In the genomic region with DNA sequence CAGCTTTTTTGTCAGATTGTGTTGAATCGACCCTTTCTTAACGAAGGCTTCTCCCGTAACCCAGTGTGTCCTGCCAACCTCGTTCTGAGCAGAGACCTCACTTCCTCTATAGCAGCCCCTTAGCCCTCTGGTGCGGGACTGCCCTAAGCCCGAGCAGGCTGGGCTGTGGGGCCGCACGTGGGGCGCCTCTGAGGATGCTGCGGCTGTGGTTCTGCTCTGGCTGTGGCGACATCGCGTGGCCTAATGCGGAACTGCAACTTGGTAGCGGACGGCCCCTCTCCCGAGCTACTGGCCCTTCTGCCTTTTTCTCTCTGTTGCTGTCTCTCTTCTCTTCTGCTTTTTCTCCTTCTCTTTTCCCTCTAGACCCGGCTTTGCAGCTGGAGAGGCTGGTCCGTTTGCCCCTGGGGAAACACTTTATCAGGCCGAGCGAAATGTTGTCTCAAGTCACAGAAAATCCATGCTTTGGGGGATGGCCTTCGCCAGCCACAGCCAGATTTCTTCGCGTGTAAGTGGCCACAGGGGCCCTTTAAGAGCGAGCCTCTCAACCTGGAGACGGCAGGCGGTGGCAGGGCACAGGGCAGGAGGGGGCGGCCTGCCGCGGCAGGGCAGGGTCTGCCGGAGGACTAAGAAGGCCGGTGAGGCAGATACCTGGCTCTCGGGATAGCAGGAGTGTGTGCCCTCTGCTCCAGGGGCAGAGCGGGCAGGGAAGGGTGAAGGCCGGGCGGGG, we compare ENCODE assay signal across 8 cellular contexts. TPM values are rescaled to one million over a fixed set of nuclear protein-coding genes. Genes with fewer than 3 reads are reported as not detected.
DNase-seq lines count a peak whose midpoint lies in the region; ATAC-seq, FAIRE-seq and TF ChIP-seq lines count a peak whose summit lies in the region.

No MANE protein-coding gene starts in this region.

- H3K4me3 ChIP-seq in adipocyte (ENCODE audit: low read length): peak overlapping the region; percentile 49
- H3K4me3 ChIP-seq in left ventricle myocardium inferior: peak overlapping the region; percentile 34

- H3K27ac ChIP-seq in left ventricle myocardium inferior (replicated peaks): no peak overlapping the region

- H3K9me3 ChIP-seq in adipocyte (ENCODE audit: control insufficient read depth, low read length) (no peaks in the 10 kb centered on the region), left ventricle myocardium inferior (replicated peaks) (no peaks in the 10 kb centered on the region)

- FAIRE-seq in GM12891 (lab: Jason Lieb, UNC): peak; percentile 95

- peak overlapping the region; percentile 35 for H3K9ac ChIP-seq in adipocyte (ENCODE audit: low read length)

- TF ChIP-seq CTCF in left ventricle myocardium inferior (IDR thresholded peaks at IDR 0.05; ENCODE audit: borderline replicate concordance): peak; percentile 97

- DNase-seq in A172 (ENCODE audit: low spot score) (peak; percentile 68), GM12891 (ENCODE audit: insufficient read length, low spot score) (peak; percentile 87), LHCN-M2 (ENCODE audit: low read depth) (peak; percentile 71), T-helper 1 cell (peak; percentile 42 to 74 (median 64)), adipocyte (ENCODE audit: low read depth) (peak; percentile 93), left ventricle myocardium inferior (peak; percentile 83), renal cortical epithelial cell (ENCODE audit: low read depth) (peak; percentile 24)

- H3K27me3 ChIP-seq in adipocyte (replicated peaks; ENCODE audit: control insufficient read depth, insufficient read depth, low read length) (no peaks in the 10 kb centered on the region), left ventricle myocardium inferior (ENCODE audit: low read depth) (peaks cover 5% of the 10 kb centered on the region)

- no peak for TF ChIP-seq POLR2A in GM12891 (IDR thresholded peaks at IDR 0.05; ENCODE audit: low read depth, low read length)

- no peak for ATAC-seq in HG02970 (IDR thresholded peaks at IDR 0.05; ENCODE audit: low FRiP score, unreplicated experiment)

- no peaks in the 10 kb centered on the region for H3K36me3 ChIP-seq in adipocyte (ENCODE audit: control insufficient read depth, insufficient read depth, low read length, severe bottlenecking)
- no peaks in the 10 kb centered on the region for H3K36me3 ChIP-seq in left ventricle myocardium inferior

- intact Hi-C loops in left ventricle myocardium inferior (cut with micrococcal nuclease): loop anchor here (2.0 kb wide), 1 partner anchor 336 kb away; no protein-coding TSS in a partner anchor

- H3K4me1 ChIP-seq in adipocyte (ENCODE audit: control insufficient read depth, insufficient read depth, low read length): peaks cover 5% of the 10 kb centered on the region
- peaks cover 15% of the 10 kb centered on the region for H3K4me1 ChIP-seq in left ventricle myocardium inferior

TF ChIP-seq in GM12891, 5 proteins besides CTCF, POLR2A, EP300 and RAD21:
- no peak for TF ChIP-seq POLR2AphosphoS5 (IDR thresholded peaks at IDR 0.05; ENCODE audit: low read depth, low read length)
- TF ChIP-seq SPI1 (IDR thresholded peaks at IDR 0.05; ENCODE audit: low read depth, low read length): peak; percentile 30; the same call in 1 of the 2 replicates

RNA-seq across cellular contexts. Expression of gene KIF23, which starts 19.4 kb away (rescaled TPM):
- total RNA-seq in A172 (2014; rRNA removed; shearing (Covaris generic)): 103 and 135 TPM in 2 replicates
- polyA plus RNA-seq in GM12891 (2012; ENCODE audit: low read depth, missing spikeins): 22.7 TPM
- total RNA-seq in LHCN-M2 (2014; rRNA removed) (134 and 149 TPM in 2 replicates), left ventricle myocardium inferior (0.38 TPM), renal cortical epithelial cell (5.8 and 30.4 TPM in 2 replicates)
- polyA plus RNA-seq in LHCN-M2 (2012): 32.8 TPM

RNA-seq across cellular contexts. Expression of gene RPLP1, which starts 57.9 kb away (rescaled TPM):
- total RNA-seq in A172 (2014; rRNA removed; shearing (Covaris generic)): 186 and 499 TPM in 2 replicates
- 2,870 TPM for polyA plus RNA-seq in GM12891 (2012; ENCODE audit: low read depth, missing spikeins)
- 305 and 353 TPM in 2 replicates for total RNA-seq in LHCN-M2 (2014; rRNA removed)
- polyA plus RNA-seq in LHCN-M2 (2012): 3,072 TPM
- 1,299 TPM for total RNA-seq in left ventricle myocardium inferior
- total RNA-seq in renal cortical epithelial cell: 25.3 and 46.9 TPM in 2 replicates

Comparison
In these comparisons a context has a peak if more than half of its experiments do, and no peak if none do; other contexts are left out.
1. DNase-seq: peak in every context shown above with its lines; median percentile 93 in adipocyte; 87 in GM12891; 83 in left ventricle myocardium inferior; 71 in LHCN-M2; 68 in A172; 64 in T-helper 1 cell; 24 in renal cortical epithelial cell.